In genomic region chr14:59632381-59632780, GRCh38 we compare ENCODE assay signal across 8 cellular contexts. TPM values are rescaled to one million over a fixed set of nuclear protein-coding genes. Genes with fewer than 3 reads are reported as not detected.
A peak's percentile ranks its signal among the peaks of the same experiment; 100 is the strongest.
DNase-seq lines count a peak whose midpoint lies in the region; ATAC-seq, FAIRE-seq and TF ChIP-seq lines count a peak whose summit lies in the region.

No MANE protein-coding gene starts in this region.

- FAIRE-seq in endothelial cell of umbilical vein (lab: Jason Lieb, UNC): peak; percentile 44

- H4K8ac ChIP-seq in H9 (replicated peaks; ENCODE audit: insufficient read length, low read depth, low read length): no peak overlapping the region

- H2BK5ac ChIP-seq in H9 (ENCODE audit: insufficient read length, low read length): no peak overlapping the region

- no peaks in the 10 kb centered on the region for H3K23me2 ChIP-seq in H9 (ENCODE audit: insufficient read length, low read depth, low read length, poor library complexity, severe bottlenecking)

- H3K4me2 ChIP-seq in DOHH2 (ENCODE audit: low read length) (no peak overlapping the region), H9 (ENCODE audit: insufficient read depth, insufficient read length, low read length) (no peak overlapping the region), endothelial cell of umbilical vein (ENCODE audit: insufficient read depth, low read length) (no peak overlapping the region)

- no peaks in the 10 kb centered on the region for H3K79me1 ChIP-seq in H9 (ENCODE audit: insufficient read depth, low read depth, low read length, poor library complexity, severe bottlenecking)

- no peak for TF ChIP-seq POLR2A in endothelial cell of umbilical vein (IDR thresholded peaks at IDR 0.05; ENCODE audit: low read depth, low read length)

- no peak overlapping the region for H4K91ac ChIP-seq in H9 (ENCODE audit: insufficient read length, low read depth, low read length)

- H3K4ac ChIP-seq in H9 (ENCODE audit: low read depth, low read length): no peak overlapping the region

- H2AFZ ChIP-seq in H9 (ENCODE audit: low read length) (no peak overlapping the region), endothelial cell of umbilical vein (ENCODE audit: low read depth, low read length) (no peak overlapping the region)

- POLR2A ChIA-PET in endothelial cell of umbilical vein (lab: Charles Lee): no interaction called here

- H3K23ac ChIP-seq in H9 (ENCODE audit: insufficient read length, low read depth, low read length): no peak overlapping the region

- no peak overlapping the region for H3K18ac ChIP-seq in H9 (ENCODE audit: insufficient read length, low read depth, low read length)

- H4K5ac ChIP-seq in H9 (ENCODE audit: insufficient read length, low read depth, low read length): no peak overlapping the region

- no peak overlapping the region for H2BK20ac ChIP-seq in H9 (ENCODE audit: low read depth, low read length, poor library complexity, severe bottlenecking)

- H3K27me3 Mint-ChIP-seq in H9 (ENCODE audit: low read depth): peaks cover 39% of the 10 kb centered on the region

- no peaks in the 10 kb centered on the region; a peak in 2 of 5 replicates for H3K9me3 Mint-ChIP-seq in H9

- H3K4me1 Mint-ChIP-seq in H9: peaks cover 12 to 16% of the 10 kb centered on the region in 2 experiments

- H3K56ac ChIP-seq in H9 (ENCODE audit: insufficient read length, low read depth, low read length): no peak overlapping the region

- intact Hi-C loops in endothelial cell of umbilical vein (cut with micrococcal nuclease): loop anchor here (1.0 to 2.0 kb wide), 4 partner anchors 265 to 552 kb away; no protein-coding TSS in a partner anchor

- H3K27me3 ChIP-seq in DOHH2 (ENCODE audit: control insufficient read depth, low read length): peaks cover 8% of the 10 kb centered on the region; the same call in 1 of the 2 replicates
- H3K27me3 ChIP-seq in H9 (ENCODE audit: insufficient read depth, low read length): no peaks in the 10 kb centered on the region; the same call in 1 of the 2 replicates
- H3K27me3 ChIP-seq in endothelial cell of umbilical vein (ENCODE audit: control insufficient read depth in 2 of 2, insufficient read depth in 2 of 2, low read length in 2 of 2): peaks cover 16 to 47% of the 10 kb centered on the region in 2 experiments

- H3K9me2 ChIP-seq in DOHH2 (replicated peaks; ENCODE audit: control insufficient read depth, low read length): no peaks in the 10 kb centered on the region

- no peaks in the 10 kb centered on the region for H3K36me3 ChIP-seq in DOHH2 (ENCODE audit: control insufficient read depth, low read length)
- H3K36me3 ChIP-seq in endothelial cell of umbilical vein (ENCODE audit: control insufficient read depth in 2 of 2, extremely low read depth in 1 of 2, insufficient read depth in 2 of 2, low read length in 2 of 2): no peaks in the 10 kb centered on the region

- no peak overlapping the region for H3K27ac ChIP-seq in DOHH2 (ENCODE audit: low read depth, low read length)
- no peak overlapping the region for H3K27ac ChIP-seq in H9 (ENCODE audit: insufficient read length, low read depth, low read length)
- no peak overlapping the region for H3K27ac ChIP-seq in endothelial cell of umbilical vein (ENCODE audit: insufficient read depth, low read depth, low read length)

- no peak overlapping the region for H2BK120ac ChIP-seq in H9 (ENCODE audit: low read depth, low read length, poor library complexity, severe bottlenecking)

- H3K4me1 ChIP-seq in DOHH2 (ENCODE audit: control insufficient read depth, low read length): no peaks in the 10 kb centered on the region
- no peaks in the 10 kb centered on the region for H3K4me1 ChIP-seq in H9 (ENCODE audit: insufficient read depth, low read length)
- no peaks in the 10 kb centered on the region for H3K4me1 ChIP-seq in endothelial cell of umbilical vein (ENCODE audit: control insufficient read depth, extremely low read depth, insufficient read depth, low read length)

- ATAC-seq in GM18858 (IDR thresholded peaks at IDR 0.05; ENCODE audit: unreplicated experiment): no peak
- ATAC-seq in GM19452 (IDR thresholded peaks at IDR 0.05; ENCODE audit: unreplicated experiment): no peak

- BruUV-seq in endothelial cell of umbilical vein (replicated peaks; lab: Mats Ljungman, UMichigan): no TSS peak

- no peaks in the 10 kb centered on the region for H3F3A ChIP-seq in DOHH2 (ENCODE audit: control insufficient read depth, insufficient read depth)

- DNase-seq in H9: peak; percentile 66
- DNase-seq in NCI-H510A treated with DMSO at 0.1 percent for 48 hours (lab: John Stamatoyannopoulos, UW): peak; percentile 48
- DNase-seq in endothelial cell of umbilical vein (ENCODE audit: low read depth, low spot score): peak; percentile 24
- DNase-seq in retina: peak; percentile 33
- no peak for DNase-seq in GF-D8 (lab: John Stamatoyannopoulos, UW)

- no peak overlapping the region for H2AK5ac ChIP-seq in H9 (ENCODE audit: insufficient read length, low read length)

- no peaks in the 10 kb centered on the region for H3K9me3 ChIP-seq in DOHH2 (ENCODE audit: control insufficient read depth, insufficient read depth, low read length)
- no peaks in the 10 kb centered on the region for H3K9me3 ChIP-seq in H9 (ENCODE audit: control insufficient read depth, low read depth, low read length)
- H3K9me3 ChIP-seq in endothelial cell of umbilical vein (replicated peaks; ENCODE audit: control insufficient read depth, insufficient read depth, low read length): no peaks in the 10 kb centered on the region

- H3K27ac Mint-ChIP-seq in H9: no peak overlapping the region

- TF ChIP-seq CTCF in DOHH2 (IDR thresholded peaks at IDR 0.05; ENCODE audit: low read depth, low read length, poor library complexity, severe bottlenecking): peak; percentile 62
- peak; percentile 84 for TF ChIP-seq CTCF in H9 (conservative IDR thresholded peaks at IDR 0.05)
- TF ChIP-seq CTCF in endothelial cell of umbilical vein (IDR thresholded peaks at IDR 0.05; ENCODE audit: extremely low read depth in 1 of 2, insufficient read depth in 1 of 2, low read depth in 1 of 2, low read length in 2 of 2): peak; percentile 49 to 52

- dilution Hi-C loops in endothelial cell of umbilical vein (cut with MboI; ENCODE audit: extremely low pct_ligation_motif_present, low sequenced_read_pairs): no loop called here

- H3K79me2 ChIP-seq in DOHH2 (ENCODE audit: control insufficient read depth, low read length) (no peaks in the 10 kb centered on the region), H9 (ENCODE audit: insufficient read depth, low read length) (no peaks in the 10 kb centered on the region), endothelial cell of umbilical vein (ENCODE audit: control insufficient read depth, insufficient read depth, low read length) (no peaks in the 10 kb centered on the region)

- no peak overlapping the region for H3K14ac ChIP-seq in H9 (ENCODE audit: insufficient read depth, low read length)

- no peak overlapping the region for H3T11ph ChIP-seq in H9 (ENCODE audit: low read length)

- no peak overlapping the region for H2BK15ac ChIP-seq in H9 (ENCODE audit: low read depth, low read length)

- H4K20me1 ChIP-seq in DOHH2 (ENCODE audit: control insufficient read depth, insufficient read depth, low read depth, low read length) (no peaks in the 10 kb centered on the region), H9 (ENCODE audit: control insufficient read depth, insufficient read depth, insufficient read length) (no peaks in the 10 kb centered on the region), endothelial cell of umbilical vein (replicated peaks; ENCODE audit: control insufficient read depth, extremely low read depth, insufficient read depth, low read length) (no peaks in the 10 kb centered on the region)

- H3K36me3 Mint-ChIP-seq in H9 (ENCODE audit: insufficient read depth in 1 of 3, low read depth in 3 of 3): no peaks in the 10 kb centered on the region

- H3K9ac ChIP-seq in H9 (ENCODE audit: extremely low read depth, insufficient read length, low read length) (no peak overlapping the region), endothelial cell of umbilical vein (replicated peaks; ENCODE audit: extremely low read depth, insufficient read depth, low read length) (no peak overlapping the region)

- H2BK12ac ChIP-seq in H9 (ENCODE audit: insufficient read length, low read depth, low read length): no peak overlapping the region

- H3K4me3 ChIP-seq in DOHH2 (ENCODE audit: low read length): no peak overlapping the region
- H3K4me3 ChIP-seq in endothelial cell of umbilical vein (replicated peaks in 1 of 3; ENCODE audit: insufficient read depth in 1 of 3, low read depth in 1 of 3, low read length in 3 of 3): no peak overlapping the region

- no peak overlapping the region for H3K4me3 Mint-ChIP-seq in H9

- CTCF ChIA-PET in endothelial cell of umbilical vein (lab: Charles Lee): interaction anchor here (0.8 to 2.7 kb wide), 29 partner anchors 9 to 551 kb away, joined by 3 to 154 read pairs (median 4); partner anchors contain the start of gene LRRC9

- H3K9me1 ChIP-seq in endothelial cell of umbilical vein (replicated peaks; ENCODE audit: control insufficient read depth, extremely low read depth, insufficient read depth, low read length): no peaks in the 10 kb centered on the region

- WGBS in H9 (ENCODE audit: extremely low coverage, insufficient read length, low lambda C conversion rate): no CpG with 5 or more reads among the region's 3 CpGs

TF ChIP-seq in endothelial cell of umbilical vein, 7 proteins besides CTCF, POLR2A, EP300 and RAD21:
- TF ChIP-seq GATA2 (IDR thresholded peaks at IDR 0.05; ENCODE audit: insufficient read depth, insufficient read length, low read depth, low read length) (no peak), MAX (IDR thresholded peaks at IDR 0.05; ENCODE audit: insufficient read depth, insufficient read length) (no peak), EZH2 (IDR thresholded peaks at IDR 0.05; ENCODE audit: borderline replicate concordance, low read depth, low read length, severe bottlenecking) (no peak), JUN (IDR thresholded peaks at IDR 0.05; ENCODE audit: borderline replicate concordance, insufficient read depth, insufficient read length, low read depth) (no peak), POLR2AphosphoS5 (IDR thresholded peaks at IDR 0.05; ENCODE audit: insufficient read depth, low read depth, low read length) (no peak), MYC (IDR thresholded peaks at IDR 0.05; ENCODE audit: low read depth, low read length) (no peak), FOS (IDR thresholded peaks at IDR 0.05; ENCODE audit: borderline replicate concordance, insufficient read depth, low read length) (no peak)

RNA-seq across cellular contexts. Expression of gene CCDC175, which starts 55.8 kb away (rescaled TPM):
- total RNA-seq in H9 (2021): 0.09 TPM in 1 of 2 replicates, not detected in the other
- not detected in 2 replicates for total RNA-seq in endothelial cell of umbilical vein
- not detected in 2 replicates for polyA plus RNA-seq in endothelial cell of umbilical vein
- not detected in 2 replicates for polyA plus RNA-seq in endothelial cell of umbilical vein (2011; cell fraction: cytosol; rRNA removed)
- polyA plus RNA-seq in endothelial cell of umbilical vein (2011; cell fraction: nucleus; rRNA removed): not detected in 2 replicates
- polyA plus RNA-seq in endothelial cell of umbilical vein (2012): not detected in 2 replicates
- not detected in 2 replicates for polyA minus RNA-seq in endothelial cell of umbilical vein
- polyA minus RNA-seq in endothelial cell of umbilical vein (2011; cell fraction: cytosol; rRNA and poly(A)+ RNA removed): not detected
- polyA minus RNA-seq in endothelial cell of umbilical vein (2011; cell fraction: nucleus; rRNA and poly(A)+ RNA removed): not detected in 2 replicates
